In the genomic region with DNA sequence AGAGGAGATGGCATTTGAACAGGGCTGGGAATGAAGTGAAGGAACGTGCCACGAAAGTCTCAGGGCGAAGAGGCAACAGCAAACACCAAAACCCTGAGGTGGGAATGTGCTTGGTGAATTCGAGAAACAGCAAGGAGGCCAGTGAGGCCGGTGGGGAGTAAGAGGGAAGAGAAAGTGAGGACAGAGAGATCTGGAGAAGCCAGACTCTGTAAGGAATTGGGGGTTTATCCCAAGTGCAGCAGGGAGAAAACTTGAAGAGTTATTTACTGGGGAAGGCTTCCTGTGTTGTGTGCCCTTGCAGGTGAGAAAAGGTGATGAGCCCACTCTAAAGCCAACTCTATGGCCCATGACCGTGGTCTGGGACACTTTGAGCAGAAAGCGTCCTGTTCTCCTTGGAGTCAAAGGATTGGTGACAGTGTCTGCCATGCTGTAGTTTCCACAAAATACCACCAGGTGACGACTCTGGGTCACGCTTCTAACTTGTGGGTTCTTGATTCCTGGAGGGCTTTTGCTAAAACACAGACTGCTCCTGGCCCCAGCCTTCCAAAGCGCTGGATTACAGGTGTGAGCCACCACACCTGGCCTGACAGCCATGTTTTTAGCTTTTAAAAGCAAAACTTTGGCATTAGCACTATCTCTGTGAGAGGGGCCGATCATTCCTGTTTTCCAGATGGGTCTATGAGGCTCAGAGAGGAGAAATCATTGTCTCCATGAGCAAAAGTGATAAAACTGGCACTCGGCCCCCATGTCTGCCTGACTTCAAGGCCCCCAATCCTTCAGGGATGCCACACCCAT, we compare ENCODE assay signal across 8 cellular contexts. TPM values are rescaled to one million over a fixed set of nuclear protein-coding genes. Genes with fewer than 3 reads are reported as not detected.
DNase-seq lines count a peak whose midpoint lies in the region; ATAC-seq and TF ChIP-seq lines count a peak whose summit lies in the region.

No MANE protein-coding gene starts in this region.

- H3K4me3 Mint-ChIP-seq in T-cell = no peak overlapping the region

- H3F3A ChIP-seq in smooth muscle cell (ENCODE audit: low read depth) = no peaks in the 10 kb centered on the region

- no peak overlapping the region for H3K4me2 ChIP-seq in smooth muscle cell

- H3K4me1 Mint-ChIP-seq in T-cell = peaks cover 0 to 6% (median 0%) of the 10 kb centered on the region in 3 donors

- DNase-seq in AG09309 (ENCODE audit: low read depth) (peak; percentile 21), NCI-H128 (lab: John Stamatoyannopoulos, UW; ENCODE audit: unreplicated experiment) (peak; percentile 10), T-cell (peak in 20 of 34 experiments; percentile 8 to 30 (median 20)), astrocyte of the hippocampus (ENCODE audit: low read depth, low spot score) (peak; percentile 80), iPS DF 6.9 (ENCODE audit: low read depth, low spot score) (peak; percentile 72), smooth muscle cell (lab: John Stamatoyannopoulos, UW; ENCODE audit: unreplicated experiment) (peak; percentile 10)

- no peaks in the 10 kb centered on the region for H3K9me3 ChIP-seq in iPS DF 6.9 (ENCODE audit: control insufficient read depth, insufficient read depth, low read length)
- no peaks in the 10 kb centered on the region for H3K9me3 ChIP-seq in smooth muscle cell (replicated peaks; ENCODE audit: low read depth)

- peaks cover 11 to 20% of the 10 kb centered on the region in 2 donors for H3K27me3 Mint-ChIP-seq in T-cell

- H3K36me3 Mint-ChIP-seq in T-cell = no peaks in the 10 kb centered on the region

- WGBS in iPS DF 6.9 (ENCODE audit: insufficient coverage, insufficient read length) = no CpG with 5 or more reads among the region's 12 CpGs
- WGBS in smooth muscle cell (ENCODE audit: low lambda C conversion rate) = 42% methylated on average over 12 of the region's 12 CpGs

- no peak overlapping the region for H2AFZ ChIP-seq in smooth muscle cell (ENCODE audit: low read depth)

- no peaks in the 10 kb centered on the region for H3K36me3 ChIP-seq in iPS DF 6.9 (ENCODE audit: control insufficient read depth, insufficient read depth, low read length)
- H3K36me3 ChIP-seq in smooth muscle cell (ENCODE audit: low read depth) = no peaks in the 10 kb centered on the region

- H3K4me1 ChIP-seq in iPS DF 6.9 (ENCODE audit: control insufficient read depth, insufficient read depth, low read length) (no peaks in the 10 kb centered on the region), smooth muscle cell (ENCODE audit: low read depth) (no peaks in the 10 kb centered on the region)

- no peaks in the 10 kb centered on the region for H4K20me1 ChIP-seq in smooth muscle cell (ENCODE audit: low read depth)

- H3K9ac ChIP-seq in smooth muscle cell (ENCODE audit: low read depth) = no peak overlapping the region

- no peaks in the 10 kb centered on the region for H3K79me2 ChIP-seq in smooth muscle cell (ENCODE audit: low read depth)

- H3K4me3 ChIP-seq in AG09309 (ENCODE audit: control insufficient read depth, low read depth, low read length) (no peak overlapping the region), iPS DF 6.9 (ENCODE audit: low read length) (no peak overlapping the region), smooth muscle cell (no peak overlapping the region)

- TF ChIP-seq CTCF in AG09309 (IDR thresholded peaks at IDR 0.05; ENCODE audit: control insufficient read depth, insufficient read depth, low read depth, low read length, missing control alignments) = peak; percentile 99
- TF ChIP-seq CTCF in smooth muscle cell (IDR thresholded peaks at IDR 0.05; ENCODE audit: borderline replicate concordance, insufficient read depth, poor library complexity, severe bottlenecking) = peak; percentile 80

- no peaks in the 10 kb centered on the region for H3K9me3 Mint-ChIP-seq in T-cell

- ATAC-seq in GM18511 (IDR thresholded peaks at IDR 0.05; ENCODE audit: unreplicated experiment) (peak; percentile 63), T-cell (replicated peaks in 1 of 4) (peak in 3 of 4 experiments; percentile 38 to 58 (median 52)), HG02763 (IDR thresholded peaks at IDR 0.05; ENCODE audit: unreplicated experiment) (no peak)

- POLR2A ChIA-PET in T-cell (lab: Charles Lee) = no interaction called here

- CTCF ChIA-PET in T-cell (lab: Charles Lee) = interaction anchor here in 1 of 2 donors (0.6 kb wide), 1 partner anchor 9 kb away, joined by 4 read pairs; no protein-coding TSS in a partner anchor

- H3K27me3 ChIP-seq in iPS DF 6.9 (ENCODE audit: control insufficient read depth, insufficient read depth, low read length) (no peaks in the 10 kb centered on the region), smooth muscle cell (ENCODE audit: low read depth) (peaks cover 7% of the 10 kb centered on the region)

- no peak overlapping the region for H3K27ac Mint-ChIP-seq in T-cell

- H3K27ac ChIP-seq in iPS DF 6.9 (ENCODE audit: low read length) (no peak overlapping the region), smooth muscle cell (ENCODE audit: low read depth) (no peak overlapping the region)

RNA-seq across cellular contexts. Expression of gene CSNK2A1, which starts 18.0 kb away (rescaled TPM):
- total RNA-seq in T-cell (10 to 100 TPM; 73.7 to 84.4 (median 77.4) TPM), smooth muscle cell (165 and 205 TPM in 2 replicates)
- polyA plus RNA-seq in smooth muscle cell = 74.1 and 82.6 TPM in 2 replicates

RNA-seq across cellular contexts. Expression of gene TCF15, which starts 48.5 kb away (rescaled TPM):
- total RNA-seq in T-cell (not detected), smooth muscle cell (not detected in 2 replicates)
- polyA plus RNA-seq in smooth muscle cell = 0.37 TPM in 1 of 2 replicates, not detected in the other

Comparison
In these comparisons a context has a peak if more than half of its experiments do, and no peak if none do; other contexts are left out.
1. DNase-seq: peak in every context shown above with its lines; median percentile 80 in astrocyte of the hippocampus; 72 in iPS DF 6.9; 21 in AG09309; 20 in T-cell; 10 in NCI-H128; 10 in smooth muscle cell.